In genomic region chr15:67803996-67804843, GRCh38 we compare ENCODE assay signal across 1 cellular context.
TF ChIP-seq lines count a peak whose summit lies in the region.

No MANE protein-coding gene starts in this region.

TF ChIP-seq in GM23338, 12 proteins besides CTCF, POLR2A, EP300 and RAD21 (continued from another document):
- no peak for TF ChIP-seq REST (IDR thresholded peaks at IDR 0.05; ENCODE audit: unreplicated experiment)
- no peak for TF ChIP-seq ZNF331 (CRISPR knock-in tag; IDR thresholded peaks at IDR 0.05; ENCODE audit: low read depth)
- no peak for TF ChIP-seq ZNF462 (CRISPR knock-in tag; IDR thresholded peaks at IDR 0.05)
- TF ChIP-seq EZH2phosphoT487 (IDR thresholded peaks at IDR 0.05; ENCODE audit: unreplicated experiment) = no peak
- no peak for TF ChIP-seq EZH2 (IDR thresholded peaks at IDR 0.05; ENCODE audit: low read depth, unreplicated experiment)
- TF ChIP-seq CREB1 (CRISPR knock-in tag; IDR thresholded peaks at IDR 0.05; ENCODE audit: low read depth) = no peak
